ENCODE assay signal across 23 cellular contexts in genomic region chr2:53173698-53174455, GRCh38.
DNase-seq lines count a peak whose midpoint lies in the region; ATAC-seq, FAIRE-seq and TF ChIP-seq lines count a peak whose summit lies in the region.
"Had no signal": no experiment of that assay in that cellular context is flagged by ENCODE, and none has a peak within 500 bp of the region (broad histone marks: within the 10 kb centered on the region; RNA-seq: fewer than 3 reads in every experiment).

No MANE protein-coding gene starts in this region.

- H2BK15ac ChIP-seq in H1 (ENCODE audit: low read length): no peak overlapping the region

- no peaks in the 10 kb centered on the region for H3K27me3 Mint-ChIP-seq in endothelial cell (ENCODE audit: unreplicated experiment)
- H3K27me3 Mint-ChIP-seq: CD4-positive, alpha-beta memory T cell had no signal

- H4K91ac ChIP-seq in H1 (replicated peaks; ENCODE audit: insufficient read length, low read length): no peak overlapping the region

- no peak for TF ChIP-seq EP300 in H1 (IDR thresholded peaks at IDR 0.05; ENCODE audit: borderline replicate concordance in 1 of 2, low read depth in 2 of 2, low read length in 2 of 2)

- CTCF ChIA-PET in H1 (lab: Charles Lee; ENCODE audit: partially characterized antibody): no interaction called here

- no peaks in the 10 kb centered on the region for H4K20me1 ChIP-seq in H1 (replicated peaks in 1 of 2; ENCODE audit: control insufficient read depth in 1 of 2, insufficient read depth in 2 of 2, low read length in 2 of 2)

- TF ChIP-seq RAD21 in H1 (IDR thresholded peaks at IDR 0.05 in 1 of 2, conservative IDR thresholded peaks at IDR 0.05 in 1 of 2; ENCODE audit: low read depth in 2 of 2, low read length in 2 of 2): no peak

- no peak overlapping the region for H2AK5ac ChIP-seq in H1 (ENCODE audit: low read depth, low read length)

- no peak overlapping the region for H3K56ac ChIP-seq in H1 (replicated peaks; ENCODE audit: insufficient read length, low read depth, low read length)

- peaks cover 15% of the 10 kb centered on the region for H3K4me1 Mint-ChIP-seq in endothelial cell (ENCODE audit: unreplicated experiment)
- H3K4me1 Mint-ChIP-seq: CD4-positive, alpha-beta memory T cell had no signal

- no peak overlapping the region for H3K14ac ChIP-seq in H1 (ENCODE audit: insufficient read length)

- no peaks in the 10 kb centered on the region for H3K9me3 Mint-ChIP-seq in endothelial cell (ENCODE audit: unreplicated experiment)

- H3K4me3 ChIP-seq in H1 (ENCODE audit: extremely low read depth in 1 of 4, insufficient read depth in 2 of 4, low read depth in 3 of 4, low read length in 4 of 4) (no peak overlapping the region), small intestine (ENCODE audit: low read depth in 1 of 2, low read length in 2 of 2) (no peak overlapping the region)
- H3K4me3 ChIP-seq: SK-N-MC had no signal

- H3K27ac ChIP-seq in H1 (ENCODE audit: low read depth, low read length) (no peak overlapping the region), small intestine (ENCODE audit: low read depth in 1 of 2, low read length in 1 of 2) (no peak overlapping the region)
- H3K27ac ChIP-seq: SK-N-MC had no signal

- no peak overlapping the region for H3K4me3 Mint-ChIP-seq in endothelial cell (ENCODE audit: unreplicated experiment)
- H3K4me3 Mint-ChIP-seq: CD4-positive, alpha-beta memory T cell had no signal

- H2AFZ ChIP-seq in H1 (ENCODE audit: low read length): 0 out of 2 replicates have a peak overlapping the region, but pooled peaks have one; percentile 55

- no peak overlapping the region for H2BK5ac ChIP-seq in H1 (ENCODE audit: low read depth, low read length)

- no peak overlapping the region for H2BK120ac ChIP-seq in H1 (replicated peaks; ENCODE audit: low read depth, low read length)

- no peak for TF ChIP-seq CTCF in H1 (IDR thresholded peaks at IDR 0.05; ENCODE audit: control extremely low read depth in 1 of 3, insufficient read depth in 1 of 3, low read depth in 1 of 3, low read length in 3 of 3)
- TF ChIP-seq CTCF in endothelial cell (IDR thresholded peaks at IDR 0.05; ENCODE audit: unreplicated experiment): no peak

- H3K4me1 ChIP-seq in H1 (replicated peaks in 1 of 4; ENCODE audit: control insufficient read depth in 3 of 4, insufficient read depth in 4 of 4, low read length in 3 of 4) (no peaks in the 10 kb centered on the region), small intestine (ENCODE audit: control insufficient read depth in 2 of 2, insufficient read depth in 1 of 2, low read depth in 1 of 2, low read length in 1 of 2) (no peaks in the 10 kb centered on the region)

- no peak overlapping the region for H3K27ac Mint-ChIP-seq in endothelial cell (ENCODE audit: unreplicated experiment)
- H3K27ac Mint-ChIP-seq: CD4-positive, alpha-beta memory T cell had no signal

- H3K79me1 ChIP-seq in H1 (ENCODE audit: low read depth, low read length): no peaks in the 10 kb centered on the region

- no peak overlapping the region for H3K9ac ChIP-seq in H1 (replicated peaks in 1 of 4; ENCODE audit: extremely low read depth in 1 of 4, low read depth in 3 of 4, low read length in 3 of 4)

- no peak for DNase-seq in H1 (ENCODE audit: low read depth in 1 of 2, low spot score in 2 of 2)
- DNase-seq in endothelial cell (ENCODE audit: low spot score): no peak
- no peak for DNase-seq in small intestine
- DNase-seq: C1 segment of cervical spinal cord; CD4-positive, alpha-beta memory T cell; COR-L47; DMS53; H7; KBM-7; NCI-H1105 treated with DMSO at 0.1 percent for 48 hours; NCI-H146; NCI-H1930; NCI-H524 treated with DMSO at 0.1 percent for 48 hours; NCI-H774; SIG-M5 had no signal

- FAIRE-seq in H1 (lab: Jason Lieb, UNC): no peak
- no peak for FAIRE-seq in small intestine (lab: Jason Lieb, UNC)
- FAIRE-seq: G401.6, GM12891 had no signal

- H3K9me3 ChIP-seq in H1 (ENCODE audit: insufficient read depth in 2 of 2, low read depth in 1 of 2, low read length in 1 of 2) (no peaks in the 10 kb centered on the region), small intestine (ENCODE audit: control insufficient read depth, low read depth) (no peaks in the 10 kb centered on the region)

- H3K36me3 ChIP-seq in H1 (ENCODE audit: control insufficient read depth in 2 of 4, insufficient read depth in 4 of 4, low read length in 3 of 4) (no peaks in the 10 kb centered on the region), small intestine (ENCODE audit: control insufficient read depth in 2 of 2, insufficient read depth in 2 of 2, low read length in 2 of 2) (no peaks in the 10 kb centered on the region)

- peak; percentile 55 for ATAC-seq in GM18508 (IDR thresholded peaks at IDR 0.05; ENCODE audit: insufficient read depth, unreplicated experiment)
- ATAC-seq in GM18867 (IDR thresholded peaks at IDR 0.05; ENCODE audit: unreplicated experiment): peak; percentile 57
- ATAC-seq in HG02938 (IDR thresholded peaks at IDR 0.05; ENCODE audit: unreplicated experiment): peak; percentile 64
- ATAC-seq in GM21619 (IDR thresholded peaks at IDR 0.05; ENCODE audit: unreplicated experiment): no peak
- ATAC-seq: Panc1 had no signal

- no peak overlapping the region for H4K5ac ChIP-seq in H1 (ENCODE audit: insufficient read length, low read depth, low read length)

- H3K4me2 ChIP-seq in H1 (ENCODE audit: insufficient read depth in 1 of 2, low read depth in 2 of 2, low read length in 2 of 2): no peak overlapping the region

- no peak overlapping the region for H2BK12ac ChIP-seq in H1 (ENCODE audit: low read depth, low read length)

- H3K27me3 ChIP-seq in H1 (replicated peaks in 1 of 4; ENCODE audit: control insufficient read depth in 3 of 4, extremely low read depth in 1 of 4, insufficient read depth in 3 of 4, low read length in 3 of 4) (no peaks in the 10 kb centered on the region), small intestine (ENCODE audit: control insufficient read depth in 2 of 2, insufficient read depth in 2 of 2, low read length in 2 of 2) (no peaks in the 10 kb centered on the region)

- no peaks in the 10 kb centered on the region for H3K36me3 Mint-ChIP-seq in endothelial cell (ENCODE audit: low read depth, unreplicated experiment)
- H3K36me3 Mint-ChIP-seq: CD4-positive, alpha-beta memory T cell had no signal

- no peak for TF ChIP-seq POLR2A in H1 (IDR thresholded peaks at IDR 0.05; ENCODE audit: control extremely low read depth in 1 of 2, low read depth in 2 of 2, low read length in 2 of 2)

- no peaks in the 10 kb centered on the region for H3K79me2 ChIP-seq in H1 (ENCODE audit: control insufficient read depth in 1 of 2, insufficient read depth in 2 of 2, low read length in 2 of 2)

- H2BK20ac ChIP-seq in H1 (ENCODE audit: low read length): no peak overlapping the region

- 92% methylated on average over 7 of the region's 7 CpGs; no CpG with 5 or more reads in 1 of the 2 experiments for WGBS in H1 (ENCODE audit: extremely low coverage in 1 of 2, insufficient coverage in 1 of 2, insufficient read length in 1 of 2, insufficient replicate concordance in 2 of 2, low coverage in 1 of 2, low lambda C conversion rate in 2 of 2, missing lambda C conversion rate in 1 of 2), 2 experiments
- 69 to 79% (median 78%) methylated on average over 7 of the region's 7 CpGs for WGBS in small intestine, 3 donors

- H3K23me2 ChIP-seq in H1 (ENCODE audit: low read depth, low read length): no peaks in the 10 kb centered on the region

- POLR2A ChIA-PET in H1 (lab: Charles Lee; ENCODE audit: partially characterized antibody): no interaction called here

- H3K18ac ChIP-seq in H1 (ENCODE audit: extremely low read depth, low read length): no peak overlapping the region

- H3K4ac ChIP-seq in H1 (replicated peaks; ENCODE audit: insufficient read length, low read depth, low read length): no peak overlapping the region

- no peak overlapping the region for H4K8ac ChIP-seq in H1 (ENCODE audit: extremely low read depth, insufficient read depth, low read length)

- H3K23ac ChIP-seq in H1 (ENCODE audit: insufficient read length): no peak overlapping the region

TF ChIP-seq in H1, 55 proteins besides CTCF, POLR2A, EP300 and RAD21:
- TF ChIP-seq SP4 (IDR thresholded peaks at IDR 0.05; ENCODE audit: low read length) (no peak), USF2 (IDR thresholded peaks at IDR 0.05; ENCODE audit: low read length) (no peak), CHD2 (IDR thresholded peaks at IDR 0.05; ENCODE audit: low read length) (no peak), CBX5 (IDR thresholded peaks at IDR 0.05; ENCODE audit: low read depth, low read length) (no peak), ATF3 (IDR thresholded peaks at IDR 0.05; ENCODE audit: insufficient read depth, low read depth, low read length) (no peak), SAP30 (IDR thresholded peaks at IDR 0.05; ENCODE audit: insufficient read depth, insufficient replicate concordance, low read length) (no peak), BCL11A (IDR thresholded peaks at IDR 0.05; ENCODE audit: low read depth in 2 of 2, low read length in 2 of 2) (no peak), RXRA (IDR thresholded peaks at IDR 0.05; ENCODE audit: insufficient read depth, low read depth, low read length) (no peak), RFX5 (IDR thresholded peaks at IDR 0.05; ENCODE audit: borderline replicate concordance, low read depth, low read length) (no peak), PHF8 (conservative IDR thresholded peaks at IDR 0.05; ENCODE audit: low read depth, low read length) (no peak)
